Comparison of ENCODE assay signal across 16 cellular contexts in genomic region chr18:30439174-30439573, GRCh38.
"Had no signal": no experiment of that assay in that cellular context is flagged by ENCODE, and none has a peak within 500 bp of the region (broad histone marks: within the 10 kb centered on the region; RNA-seq: fewer than 3 reads in every experiment).

No MANE protein-coding gene starts in this region.

- DNase-seq: cortex of kidney; dorsolateral prefrontal cortex; effector CD4-positive, alpha-beta T cell; foreskin fibroblast; gastrocnemius medialis; heart left ventricle; kidney; naive thymus-derived CD4-positive, alpha-beta T cell; nucleus accumbens; stimulated activated CD4-positive, alpha-beta T cell treated with anti-CD3 and anti-CD28 coated beads, Interleukin-2, amount 100 ng/mL, for 24 hours; stimulated activated CD4-positive, alpha-beta T cell treated with anti-CD3 and anti-CD28 coated beads, Interleukin-4, amount 100 ng/mL, for 24 hours; stimulated activated naive CD4-positive, alpha-beta T cell treated with Interleukin-2 at 50 U/mL for 16 hours; substantia nigra; testis; upper lobe of right lung; uterus had no signal
